In genomic region chr2:241762321-241762932, GRCh38 we compare ENCODE assay signal across 13 cellular contexts. TPM values are rescaled to one million over a fixed set of nuclear protein-coding genes. Genes with fewer than 3 reads are reported as not detected.
DNase-seq lines count a peak whose midpoint lies in the region; ATAC-seq and TF ChIP-seq lines count a peak whose summit lies in the region.
"Had no signal": no experiment of that assay in that cellular context is flagged by ENCODE, and none has a peak within 500 bp of the region (broad histone marks: within the 10 kb centered on the region; RNA-seq: fewer than 3 reads in every experiment).

No MANE protein-coding gene starts in this region.

- no peak for ATAC-seq in GM21737 (IDR thresholded peaks at IDR 0.05; ENCODE audit: unreplicated experiment)
- ATAC-seq in GM18868 (IDR thresholded peaks at IDR 0.05; ENCODE audit: unreplicated experiment) = no peak

- 90 to 94% methylated on average over 10 to 18 of the region's 18 CpGs for WGBS in endodermal cell (ENCODE audit: insufficient coverage in 1 of 2, insufficient read length in 1 of 2), 2 experiments

- BruUV-seq in A673 (replicated peaks; lab: Mats Ljungman, UMichigan) = no TSS peak

- no peak overlapping the region for H3K4me3 ChIP-seq in endodermal cell (ENCODE audit: low read length)
- no peak overlapping the region for H3K4me3 ChIP-seq in A673 (ENCODE audit: low read depth, low read length, poor library complexity, severe bottlenecking)
- H3K4me3 ChIP-seq: adrenal gland, upper lobe of left lung had no signal

- peak; percentile 1 for DNase-seq in stimulated activated CD4-positive, alpha-beta T cell treated with anti-CD3 and anti-CD28 coated beads, Interleukin-15, amount 100 ng/mL, for 24 hours
- DNase-seq in stimulated activated CD4-positive, alpha-beta T cell treated with anti-CD3 and anti-CD28 coated beads, Interleukin-1b, Interleukin-23, amount 100 ng/mL, for 48 hours = no peak
- DNase-seq in RWPE1 (ENCODE audit: low spot score) (no peak), endodermal cell (peak; percentile 67), globus pallidus (ENCODE audit: low spot score) (no peak), A673 (ENCODE audit: low spot score) (no peak)
- DNase-seq: glutamatergic neuron, mammary epithelial cell, NCI-H1092 treated with DMSO at 0.1 percent for 48 hours had no signal

- H3K4me3 Mint-ChIP-seq in endodermal cell = no peak overlapping the region

- H3K27me3 Mint-ChIP-seq in endodermal cell (ENCODE audit: insufficient read depth) = no peaks in the 10 kb centered on the region

- H3K4me1 ChIP-seq in endodermal cell (ENCODE audit: control insufficient read depth, insufficient read depth, low read length) (no peaks in the 10 kb centered on the region), A673 (ENCODE audit: insufficient read depth, low read length, poor library complexity, severe bottlenecking) (no peaks in the 10 kb centered on the region)
- H3K4me1 ChIP-seq: adrenal gland, upper lobe of left lung had no signal

- H3K27ac ChIP-seq in RWPE1 (peak overlapping the region; percentile 17; the same call in 1 of the 2 replicates), endodermal cell (ENCODE audit: low read depth, low read length) (no peak overlapping the region), A673 (ENCODE audit: low read depth, low read length, poor library complexity, severe bottlenecking) (no peak overlapping the region)
- H3K27ac ChIP-seq: adrenal gland had no signal

- peaks cover 20% of the 10 kb centered on the region for H3K36me3 ChIP-seq in endodermal cell (ENCODE audit: control insufficient read depth, insufficient read depth, low read length)
- peaks cover 27% of the 10 kb centered on the region for H3K36me3 ChIP-seq in A673 (ENCODE audit: insufficient read depth, low read length, poor library complexity, severe bottlenecking)
- H3K36me3 ChIP-seq: adrenal gland had no signal

- peaks cover 13% of the 10 kb centered on the region for H3K9me3 Mint-ChIP-seq in endodermal cell

- peak overlapping the region; percentile 45 for H3K27ac Mint-ChIP-seq in endodermal cell

- TF ChIP-seq CTCF in RWPE1 (conservative IDR thresholded peaks at IDR 0.05; ENCODE audit: low read depth) (no peak), endodermal cell (conservative IDR thresholded peaks at IDR 0.05) (no peak), A673 (conservative IDR thresholded peaks at IDR 0.05; ENCODE audit: low read depth, low read length) (no peak)

- H3K9me3 ChIP-seq in endodermal cell (ENCODE audit: control insufficient read depth, low read length) (peaks cover 12% of the 10 kb centered on the region), A673 (ENCODE audit: low read depth, low read length, poor library complexity, severe bottlenecking) (no peaks in the 10 kb centered on the region)
- H3K9me3 ChIP-seq: adrenal gland had no signal

- POLR2A ChIA-PET in RWPE1 (lab: Yijun Ruan, JAX; ENCODE audit: low non-redundant PET) (no interaction called here), A673 (lab: Charles Lee; ENCODE audit: low non-redundant PET) (no interaction called here)

- peaks cover 27% of the 10 kb centered on the region for H3K36me3 Mint-ChIP-seq in endodermal cell (ENCODE audit: low read depth)

- H3K27me3 ChIP-seq in endodermal cell (ENCODE audit: control insufficient read depth, insufficient read depth, low read length, poor library complexity, severe bottlenecking) = no peaks in the 10 kb centered on the region
- no peaks in the 10 kb centered on the region for H3K27me3 ChIP-seq in A673 (replicated peaks; ENCODE audit: insufficient read depth, low read depth, low read length, poor library complexity)
- H3K27me3 ChIP-seq: adrenal gland, upper lobe of left lung had no signal

- intact Hi-C loops in A673 (cut with micrococcal nuclease; ENCODE audit: unreplicated experiment) = no loop called here

- no peak overlapping the region for H3K9ac ChIP-seq in endodermal cell (ENCODE audit: extremely low read depth, low read length, poor library complexity, severe bottlenecking)

- H3K4me1 Mint-ChIP-seq in endodermal cell = peaks cover 1% of the 10 kb centered on the region

- CTCF ChIA-PET in RWPE1 (lab: Yijun Ruan, JAX) (interaction anchor here (0.7 to 0.8 kb wide), 3 partner anchors 30 to 683 kb away, joined by 3 read pairs; no protein-coding TSS in a partner anchor), A673 (lab: Charles Lee) (interaction anchor here (0.6 kb wide), 1 partner anchor 45 kb away, joined by 5 read pairs; no protein-coding TSS in a partner anchor)

RNA-seq across cellular contexts. Expression of gene GAL3ST2, which starts 14.2 kb away (rescaled TPM):
- under 1 TPM; 0.57 to 0.91 TPM for total RNA-seq in endodermal cell
- polyA plus RNA-seq in endodermal cell (2013, experiment 1 of 2) = not detected
- not detected for polyA plus RNA-seq in endodermal cell (2013, experiment 2 of 2)
- 5.0 and 5.3 TPM in 2 replicates for total RNA-seq in A673 (2021)
- total RNA-seq: mammary epithelial cell had no signal
- polyA plus RNA-seq: mammary epithelial cell had no signal

RNA-seq across cellular contexts. Expression of gene D2HGDH, which starts 28.0 kb away (rescaled TPM):
- total RNA-seq in endodermal cell = 10 to 100 TPM; 25.1 to 34.8 TPM
- polyA plus RNA-seq in endodermal cell (2013, experiment 1 of 2) = 21.2 TPM
- polyA plus RNA-seq in endodermal cell (2013, experiment 2 of 2) = 19.8 TPM
- total RNA-seq in A673 (2021) = 30.7 and 44.3 TPM in 2 replicates

RNA-seq across cellular contexts. Expression of gene NEU4, which starts 46.6 kb away (rescaled TPM):
- total RNA-seq in endodermal cell (1 to 10 TPM; 1.2 TPM), A673 (2021) (38.5 and 48.4 TPM in 2 replicates)
- polyA plus RNA-seq in endodermal cell (2013, experiment 1 of 2) = 0.36 TPM
- 0.70 TPM for polyA plus RNA-seq in endodermal cell (2013, experiment 2 of 2)
- total RNA-seq: mammary epithelial cell had no signal
- polyA plus RNA-seq: mammary epithelial cell had no signal

Comparison
In these comparisons a context has a peak if more than half of its experiments do, and no peak if none do; other contexts are left out.
1. DNase-seq: peak in stimulated activated CD4-positive, alpha-beta T cell treated with anti-CD3 and anti-CD28 coated beads, Interleukin-15, amount 100 ng/mL, for 24 hours (single experiment) and endodermal cell (single experiment); none in stimulated activated CD4-positive, alpha-beta T cell treated with anti-CD3 and anti-CD28 coated beads, Interleukin-1b, Interleukin-23, amount 100 ng/mL, for 48 hours (single experiment), RWPE1 (single experiment), globus pallidus (single experiment) and A673 (single experiment).
2. RNA of gene NEU4, which starts 46.6 kb away (total RNA-seq): 38.5 to 48.4 TPM in A673; 1.2 TPM in endodermal cell; every median in the first group is over 10 times any median in the second.